Comparison of ENCODE assay signal across 10 cellular contexts in the genomic region with DNA sequence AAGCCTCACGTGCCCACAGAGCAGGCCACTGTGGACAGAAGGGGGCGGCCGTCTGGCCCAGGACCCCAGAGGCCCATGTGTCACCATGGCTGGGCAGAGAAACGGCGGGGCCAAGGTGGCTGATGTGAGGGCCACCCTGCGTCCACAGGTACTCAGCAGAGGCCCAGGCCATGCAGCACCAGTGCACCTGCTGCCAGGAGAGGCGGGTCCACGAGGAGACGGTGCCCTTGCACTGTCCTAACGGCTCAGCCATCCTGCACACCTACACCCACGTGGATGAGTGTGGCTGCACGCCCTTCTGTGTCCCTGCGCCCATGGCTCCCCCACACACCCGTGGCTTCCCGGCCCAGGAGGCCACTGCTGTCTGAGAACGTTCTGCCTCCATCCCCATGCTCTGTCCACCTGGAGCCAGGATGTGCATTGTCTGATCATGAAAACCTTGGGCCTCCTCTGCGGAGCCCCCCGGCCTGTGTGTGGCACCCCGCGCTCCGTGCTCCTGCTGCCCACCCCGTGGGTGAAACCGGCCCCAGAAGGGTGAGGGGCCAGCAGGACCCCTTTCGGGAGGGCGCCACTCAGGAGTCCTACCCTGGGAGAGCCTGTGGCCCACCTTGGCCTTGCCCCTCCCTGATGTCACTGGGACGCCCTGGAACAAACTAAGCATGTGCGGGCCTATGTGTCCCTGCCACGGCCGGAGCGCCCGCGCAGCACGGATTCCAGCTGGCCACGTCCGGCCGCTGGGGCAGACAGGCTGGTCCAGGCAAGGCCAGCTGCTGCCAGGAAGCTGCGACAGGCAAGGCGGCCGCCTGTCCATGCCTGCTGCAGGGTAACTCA. TPM values are rescaled to one million over a fixed set of nuclear protein-coding genes. Genes with fewer than 3 reads are reported as not detected.
A peak's percentile ranks its signal among the peaks of the same experiment; 100 is the strongest.
DNase-seq lines count a peak whose midpoint lies in the region; ATAC-seq, FAIRE-seq and TF ChIP-seq lines count a peak whose summit lies in the region.
"Had no signal": no experiment of that assay in that cellular context is flagged by ENCODE, and none has a peak within 500 bp of the region (broad histone marks: within the 10 kb centered on the region; RNA-seq: fewer than 3 reads in every experiment).

No MANE protein-coding gene starts in this region.

- H3K4me3 ChIP-seq in PC-9: no peak overlapping the region
- no peak overlapping the region for H3K4me3 ChIP-seq in H1 (ENCODE audit: extremely low read depth in 1 of 4, insufficient read depth in 2 of 4, low read depth in 3 of 4, low read length in 4 of 4)

- no peak overlapping the region for H2BK5ac ChIP-seq in H1 (ENCODE audit: low read depth, low read length)

- H3K4me3 Mint-ChIP-seq in activated CD4-positive, alpha-beta T cell treated with anti-CD3 and anti-CD28 coated beads, Interleukin-2, amount 10 ng/mL, durations not matched to agents 24 days and 14 days: peak overlapping the region; percentile 78
- peak overlapping the region; percentile 76 for H3K4me3 Mint-ChIP-seq in stimulated activated memory B cell treated with anti-CD40 and anti-IgM and Interleukin-4, amounts not matched to agents 10 μg/mL and 1 μg/mL and 100 μg/mL, for 72 hours

- 87% methylated on average over 37 of the region's 39 CpGs; no CpG with 5 or more reads in 1 of the 2 experiments for WGBS in H1 (ENCODE audit: extremely low coverage in 1 of 2, insufficient coverage in 1 of 2, insufficient read length in 1 of 2, insufficient replicate concordance in 2 of 2, low coverage in 1 of 2, low lambda C conversion rate in 2 of 2, missing lambda C conversion rate in 1 of 2), 2 experiments

- H2BK120ac ChIP-seq in H1 (replicated peaks; ENCODE audit: low read depth, low read length): no peak overlapping the region

- CTCF ChIA-PET in PC-9 (lab: Charles Lee) (interaction anchor here (0.6 kb wide), 1 partner anchor 28 kb away, joined by 3 read pairs; no protein-coding TSS in a partner anchor), H1 (lab: Charles Lee; ENCODE audit: partially characterized antibody) (interaction anchor here (0.6 to 1.6 kb wide), 2 partner anchors 84 to 127 kb away, joined by 3 to 7 read pairs; no protein-coding TSS in a partner anchor)

- peak overlapping the region; percentile 96; the same call in 1 of the 2 replicates for H4K8ac ChIP-seq in H1 (ENCODE audit: extremely low read depth, insufficient read depth, low read length)

- no peak for DNase-seq in activated CD4-positive, alpha-beta T cell treated with anti-CD3 and anti-CD28 coated beads, Interleukin-2, amount 10 ng/mL, durations not matched to agents 24 days and 14 days
- DNase-seq in activated CD4-positive, alpha-beta T cell treated with anti-CD3 and anti-CD28 coated beads for 4 hours: no peak
- no peak for DNase-seq in PC-9
- no peak for DNase-seq in H1 (ENCODE audit: low read depth in 1 of 2, low spot score in 2 of 2)
- DNase-seq in stimulated activated CD4-positive, alpha-beta T cell treated with anti-CD3 and anti-CD28 coated beads, Interleukin-1b, Interleukin-23, amount 100 ng/mL, for 48 hours: no peak
- DNase-seq in activated effector memory CD4-positive, alpha-beta T cell treated with anti-CD3 and anti-CD28 coated beads, Interleukin-2, amount 50 U/mL, for 16 hours: no peak
- DNase-seq: NCI-H1092, NCI-H82 had no signal

- H3K4me1 Mint-ChIP-seq in activated CD4-positive, alpha-beta T cell treated with anti-CD3 and anti-CD28 coated beads, Interleukin-2, amount 10 ng/mL, durations not matched to agents 24 days and 14 days: peaks cover 6% of the 10 kb centered on the region
- peaks cover 13% of the 10 kb centered on the region for H3K4me1 Mint-ChIP-seq in stimulated activated memory B cell treated with anti-CD40 and anti-IgM and Interleukin-4, amounts not matched to agents 10 μg/mL and 1 μg/mL and 100 μg/mL, for 72 hours

- no peaks in the 10 kb centered on the region for H4K20me1 ChIP-seq in PC-9 (ENCODE audit: insufficient read depth)
- H4K20me1 ChIP-seq in H1 (replicated peaks in 1 of 2; ENCODE audit: control insufficient read depth in 1 of 2, insufficient read depth in 2 of 2, low read length in 2 of 2): no peaks in the 10 kb centered on the region

- H3K27ac Mint-ChIP-seq in activated CD4-positive, alpha-beta T cell treated with anti-CD3 and anti-CD28 coated beads, Interleukin-2, amount 10 ng/mL, durations not matched to agents 24 days and 14 days: no peak overlapping the region
- peak overlapping the region; percentile 84 for H3K27ac Mint-ChIP-seq in stimulated activated memory B cell treated with anti-CD40 and anti-IgM and Interleukin-4, amounts not matched to agents 10 μg/mL and 1 μg/mL and 100 μg/mL, for 72 hours

- H3K79me2 ChIP-seq in PC-9 (ENCODE audit: low read depth): no peaks in the 10 kb centered on the region
- no peaks in the 10 kb centered on the region for H3K79me2 ChIP-seq in H1 (ENCODE audit: control insufficient read depth in 1 of 2, insufficient read depth in 2 of 2, low read length in 2 of 2)

- no peak for TF ChIP-seq EP300 in H1 (IDR thresholded peaks at IDR 0.05; ENCODE audit: borderline replicate concordance in 1 of 2, low read depth in 2 of 2, low read length in 2 of 2)

- no peak overlapping the region for H2BK20ac ChIP-seq in H1 (ENCODE audit: low read length)

- BruUV-seq in PC-9 (replicated peaks; lab: Mats Ljungman, UMichigan): no TSS peak

- H3K14ac ChIP-seq in H1 (ENCODE audit: insufficient read length): no peak overlapping the region

- TF ChIP-seq POLR2A in H1 (IDR thresholded peaks at IDR 0.05; ENCODE audit: control extremely low read depth in 1 of 2, low read depth in 2 of 2, low read length in 2 of 2): no peak

- TF ChIP-seq CTCF in PC-9 (conservative IDR thresholded peaks at IDR 0.05) (no peak), H1 (IDR thresholded peaks at IDR 0.05; ENCODE audit: control extremely low read depth in 1 of 3, insufficient read depth in 1 of 3, low read depth in 1 of 3, low read length in 3 of 3) (no peak)

- peaks cover 4% of the 10 kb centered on the region; the same call in 1 of the 2 replicates for H3F3A ChIP-seq in PC-9 (ENCODE audit: insufficient read depth, low read depth)

- H2AK5ac ChIP-seq in H1 (ENCODE audit: low read depth, low read length): 0 out of 2 replicates have a peak overlapping the region, but pooled peaks have one; percentile 75

- H3K18ac ChIP-seq in H1 (ENCODE audit: extremely low read depth, low read length): no peak overlapping the region

- no peak overlapping the region for H3K27ac ChIP-seq in PC-9
- no peak overlapping the region for H3K27ac ChIP-seq in H1 (ENCODE audit: low read depth, low read length)

- no peak overlapping the region; a peak in 2 of 7 replicates for H3K9ac ChIP-seq in H1 (replicated peaks in 1 of 4; ENCODE audit: extremely low read depth in 1 of 4, low read depth in 3 of 4, low read length in 3 of 4)

- intact Hi-C loops in activated CD4-positive, alpha-beta T cell treated with anti-CD3 and anti-CD28 coated beads, Interleukin-2, amount 10 ng/mL, durations not matched to agents 24 days and 14 days (cut with micrococcal nuclease): loop anchor here (2.0 to 5.0 kb wide), 3 partner anchors 47 to 121 kb away; partner anchors contain the start of gene TOLLIP
- intact Hi-C loops in PC-9 (cut with micrococcal nuclease; ENCODE audit: unreplicated experiment): loop anchor here (5.0 kb wide), 1 partner anchor 59 kb away; no protein-coding TSS in a partner anchor

- H3K79me1 ChIP-seq in H1 (ENCODE audit: low read depth, low read length): no peaks in the 10 kb centered on the region

- H3K27me3 Mint-ChIP-seq in activated CD4-positive, alpha-beta T cell treated with anti-CD3 and anti-CD28 coated beads, Interleukin-2, amount 10 ng/mL, durations not matched to agents 24 days and 14 days: no peaks in the 10 kb centered on the region
- H3K27me3 Mint-ChIP-seq in stimulated activated memory B cell treated with anti-CD40 and anti-IgM and Interleukin-4, amounts not matched to agents 10 μg/mL and 1 μg/mL and 100 μg/mL, for 72 hours: no peaks in the 10 kb centered on the region

- POLR2A ChIA-PET in PC-9 (lab: Charles Lee; ENCODE audit: unreplicated experiment) (no interaction called here), H1 (lab: Charles Lee; ENCODE audit: partially characterized antibody) (no interaction called here)

- peak overlapping the region; percentile 31; the same call in 1 of the 2 replicates for H2BK15ac ChIP-seq in H1 (ENCODE audit: low read length)

- H3K9me2 ChIP-seq in PC-9 (ENCODE audit: insufficient read depth): no peaks in the 10 kb centered on the region

- peak overlapping the region; percentile 23 for H3K23ac ChIP-seq in H1 (ENCODE audit: insufficient read length)

- H3K27me3 ChIP-seq in PC-9 (ENCODE audit: insufficient read depth, low read depth) (no peaks in the 10 kb centered on the region), H1 (replicated peaks in 1 of 4; ENCODE audit: control insufficient read depth in 3 of 4, extremely low read depth in 1 of 4, insufficient read depth in 3 of 4, low read length in 3 of 4) (no peaks in the 10 kb centered on the region)

- no peak overlapping the region for H3K4ac ChIP-seq in H1 (replicated peaks; ENCODE audit: insufficient read length, low read depth, low read length)

- peaks cover 6% of the 10 kb centered on the region for H3K4me1 ChIP-seq in PC-9 (replicated peaks; ENCODE audit: insufficient read depth)
- peaks cover 0 to 14% (median 6%) of the 10 kb centered on the region in 4 experiments; a peak in 5 of 7 replicates for H3K4me1 ChIP-seq in H1 (replicated peaks in 1 of 4; ENCODE audit: control insufficient read depth in 3 of 4, insufficient read depth in 4 of 4, low read length in 3 of 4)

- peak overlapping the region; percentile 85 for H4K91ac ChIP-seq in H1 (replicated peaks; ENCODE audit: insufficient read length, low read length)

- H3K36me3 Mint-ChIP-seq in activated CD4-positive, alpha-beta T cell treated with anti-CD3 and anti-CD28 coated beads, Interleukin-2, amount 10 ng/mL, durations not matched to agents 24 days and 14 days (ENCODE audit: low read depth): peaks cover 4% of the 10 kb centered on the region
- H3K36me3 Mint-ChIP-seq in stimulated activated memory B cell treated with anti-CD40 and anti-IgM and Interleukin-4, amounts not matched to agents 10 μg/mL and 1 μg/mL and 100 μg/mL, for 72 hours: peaks cover 19% of the 10 kb centered on the region

- TF ChIP-seq RAD21 in H1 (IDR thresholded peaks at IDR 0.05 in 1 of 2, conservative IDR thresholded peaks at IDR 0.05 in 1 of 2; ENCODE audit: low read depth in 2 of 2, low read length in 2 of 2): no peak

- H3K56ac ChIP-seq in H1 (replicated peaks; ENCODE audit: insufficient read length, low read depth, low read length): no peak overlapping the region

- no peaks in the 10 kb centered on the region for H3K36me3 ChIP-seq in PC-9 (ENCODE audit: low read depth)
- no peaks in the 10 kb centered on the region for H3K36me3 ChIP-seq in H1 (ENCODE audit: control insufficient read depth in 2 of 4, insufficient read depth in 4 of 4, low read length in 3 of 4)

- no peak for ATAC-seq in stimulated activated memory B cell treated with anti-CD40 and anti-IgM and Interleukin-4, amounts not matched to agents 10 μg/mL and 1 μg/mL and 100 μg/mL, for 72 hours
- no peak for ATAC-seq in HG02642 (IDR thresholded peaks at IDR 0.05; ENCODE audit: poor library complexity, unreplicated experiment)

- H3K9me3 ChIP-seq in PC-9 (ENCODE audit: insufficient read depth, low read depth) (no peaks in the 10 kb centered on the region), H1 (ENCODE audit: insufficient read depth in 2 of 2, low read depth in 1 of 2, low read length in 1 of 2) (peaks cover 0 to 9% of the 10 kb centered on the region in 2 experiments; a peak in 2 of 4 replicates)

- no peak overlapping the region for H4K5ac ChIP-seq in H1 (ENCODE audit: insufficient read length, low read depth, low read length)

- peak overlapping the region; percentile 71 for H3K4me2 ChIP-seq in PC-9
- H3K4me2 ChIP-seq in H1 (ENCODE audit: insufficient read depth in 1 of 2, low read depth in 2 of 2, low read length in 2 of 2): peak overlapping the region in 1 of 2 experiments; percentile 54; a peak in 2 of 4 replicates

- peak overlapping the region; percentile 63; the same call in 1 of the 2 replicates for H2BK12ac ChIP-seq in H1 (ENCODE audit: low read depth, low read length)

- H3K9me3 Mint-ChIP-seq in activated CD4-positive, alpha-beta T cell treated with anti-CD3 and anti-CD28 coated beads, Interleukin-2, amount 10 ng/mL, durations not matched to agents 24 days and 14 days: peaks cover 4% of the 10 kb centered on the region
- peaks cover 10% of the 10 kb centered on the region for H3K9me3 Mint-ChIP-seq in stimulated activated memory B cell treated with anti-CD40 and anti-IgM and Interleukin-4, amounts not matched to agents 10 μg/mL and 1 μg/mL and 100 μg/mL, for 72 hours

- FAIRE-seq in H1 (lab: Jason Lieb, UNC): no peak

- H2AFZ ChIP-seq in PC-9: no peak overlapping the region
- H2AFZ ChIP-seq in H1 (ENCODE audit: low read length): no peak overlapping the region

- H3K23me2 ChIP-seq in H1 (ENCODE audit: low read depth, low read length): no peaks in the 10 kb centered on the region; the same call in 1 of the 2 replicates

RNA-seq across cellular contexts. Expression of gene MUC5B, which starts 38.6 kb away (rescaled TPM):
- not detected in 2 replicates for total RNA-seq in activated CD4-positive, alpha-beta T cell treated with anti-CD3 and anti-CD28 coated beads, Interleukin-2, amount 10 ng/mL, durations not matched to agents 24 days and 14 days
- total RNA-seq in PC-9 (2021): 2.1 and 3.3 TPM in 2 replicates
- total RNA-seq in H1 (2021; fragmentation: NEBNext Ultra II Directional; extraction: Animal tissue kit (Norgen Biotek cat#: 25700)): 0.02 and 0.31 TPM in 2 replicates
- 0.03 and 0.44 TPM in 2 replicates for polyA plus RNA-seq in H1 (2011; rRNA removed)
- 0.03 TPM for polyA plus RNA-seq in H1 (2011; cell fraction: cytosol; rRNA removed)
- 0.10 TPM for polyA plus RNA-seq in H1 (2011; cell fraction: nucleus; rRNA removed)
- polyA plus RNA-seq in H1 (2012, experiment 1 of 2): 0.01 to 0.09 TPM (median 0.03 TPM) in 4 replicates
- polyA plus RNA-seq in H1 (2012, experiment 2 of 2): 0.01 TPM
- polyA plus RNA-seq in H1 (2013, experiment 1 of 2): 0.02 TPM
- polyA plus RNA-seq in H1 (2013, experiment 2 of 2): 0.02 TPM
- 0.02 and 0.03 TPM in 2 replicates for polyA minus RNA-seq in H1 (2011; rRNA and poly(A)+ RNA removed)
- not detected for polyA minus RNA-seq in H1 (2011; cell fraction: cytosol; rRNA and poly(A)+ RNA removed)
- polyA minus RNA-seq in H1 (2011; cell fraction: nucleus; rRNA and poly(A)+ RNA removed): 0.10 TPM

RNA-seq across cellular contexts. Expression of gene TOLLIP, which starts 48.0 kb away (rescaled TPM):
- 32.4 and 38.9 TPM in 2 replicates for total RNA-seq in activated CD4-positive, alpha-beta T cell treated with anti-CD3 and anti-CD28 coated beads, Interleukin-2, amount 10 ng/mL, durations not matched to agents 24 days and 14 days
- 29.5 and 35.8 TPM in 2 replicates for total RNA-seq in PC-9 (2021)
- 23.7 and 28.1 TPM in 2 replicates for total RNA-seq in H1 (2021; fragmentation: NEBNext Ultra II Directional; extraction: Animal tissue kit (Norgen Biotek cat#: 25700))
- polyA plus RNA-seq in H1 (2011; rRNA removed): 34.7 and 43.8 TPM in 2 replicates
- polyA plus RNA-seq in H1 (2011; cell fraction: cytosol; rRNA removed): 27.0 TPM
- polyA plus RNA-seq in H1 (2011; cell fraction: nucleus; rRNA removed): 37.5 TPM
- 17.1 to 27.7 TPM (median 23.6 TPM) in 4 replicates for polyA plus RNA-seq in H1 (2012, experiment 1 of 2)
- 15.2 TPM for polyA plus RNA-seq in H1 (2012, experiment 2 of 2)
- polyA plus RNA-seq in H1 (2013, experiment 1 of 2): 9.5 TPM
- 8.9 TPM for polyA plus RNA-seq in H1 (2013, experiment 2 of 2)
- 15.8 and 29.8 TPM in 2 replicates for polyA minus RNA-seq in H1 (2011; rRNA and poly(A)+ RNA removed)
- 16.5 TPM for polyA minus RNA-seq in H1 (2011; cell fraction: cytosol; rRNA and poly(A)+ RNA removed)
- 31.6 TPM for polyA minus RNA-seq in H1 (2011; cell fraction: nucleus; rRNA and poly(A)+ RNA removed)
